8 cellular contexts compared by ENCODE assay signal in the genomic region with DNA sequence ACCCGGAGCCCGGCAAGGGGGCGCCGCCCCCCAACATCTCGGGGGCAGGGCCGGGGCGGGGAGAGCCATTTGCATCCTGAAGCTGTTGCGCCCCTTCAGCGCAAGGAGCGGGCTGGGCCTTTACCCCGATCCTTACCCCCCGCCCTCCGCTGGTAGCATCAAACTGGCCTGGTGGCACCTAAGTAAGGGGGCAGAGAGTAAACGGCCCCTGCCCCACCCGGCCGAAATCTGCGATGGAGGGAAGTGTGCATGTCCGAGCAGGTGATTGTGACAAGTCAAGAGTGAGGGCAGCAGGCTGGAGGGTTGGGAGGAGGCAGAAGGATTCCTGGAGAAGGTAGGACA.
DNase-seq lines count a peak whose midpoint lies in the region; ATAC-seq lines count a peak whose summit lies in the region.

No MANE protein-coding gene starts in this region.

- H3K27ac Mint-ChIP-seq in activated naive CD4-positive, alpha-beta T cell treated with anti-CD3 and anti-CD28 coated beads for 36 hours = no peak overlapping the region
- H3K27ac Mint-ChIP-seq in activated naive CD4-positive, alpha-beta T cell treated with anti-CD3 and anti-CD28 coated beads, Interleukin-2, amount 50 U/mL, for 72 hours = no peak overlapping the region

- H3K4me1 Mint-ChIP-seq in activated naive CD4-positive, alpha-beta T cell treated with anti-CD3 and anti-CD28 coated beads for 36 hours (ENCODE audit: low read depth) = peaks cover 10% of the 10 kb centered on the region

- H3K27ac ChIP-seq in ectodermal cell (ENCODE audit: insufficient read depth, low read depth, low read length, poor library complexity, severe bottlenecking) (no peak overlapping the region), muscle layer of colon (ENCODE audit: low read depth, low read length) (no peak overlapping the region), thymus (ENCODE audit: low read depth) (no peak overlapping the region)

- H3K36me3 Mint-ChIP-seq in activated naive CD4-positive, alpha-beta T cell treated with anti-CD3 and anti-CD28 coated beads for 36 hours (ENCODE audit: low read depth) = peaks cover 2% of the 10 kb centered on the region
- peaks cover 6 to 11% of the 10 kb centered on the region in 2 donors for H3K36me3 Mint-ChIP-seq in activated naive CD4-positive, alpha-beta T cell treated with anti-CD3 and anti-CD28 coated beads, Interleukin-2, amount 50 U/mL, for 72 hours

- H3K4me3 Mint-ChIP-seq in activated naive CD4-positive, alpha-beta T cell treated with anti-CD3 and anti-CD28 coated beads for 36 hours = peak overlapping the region; percentile 37

- CTCF ChIA-PET in activated naive CD4-positive, alpha-beta T cell treated with anti-CD3 and anti-CD28 coated beads for 36 hours (lab: Charles Lee) = no interaction called here

- peaks cover 62% of the 10 kb centered on the region for H3K27me3 Mint-ChIP-seq in activated naive CD4-positive, alpha-beta T cell treated with anti-CD3 and anti-CD28 coated beads for 36 hours (ENCODE audit: low read depth)

- H3K9me3 ChIP-seq in ectodermal cell (ENCODE audit: control insufficient read depth, low read length) (no peaks in the 10 kb centered on the region), muscle layer of colon (ENCODE audit: low read length) (no peaks in the 10 kb centered on the region), thymus (ENCODE audit: control insufficient read depth) (no peaks in the 10 kb centered on the region)

- DNase-seq in activated naive CD4-positive, alpha-beta T cell treated with anti-CD3 and anti-CD28 coated beads for 36 hours = no peak
- DNase-seq in activated naive CD4-positive, alpha-beta T cell treated with anti-CD3 and anti-CD28 coated beads, Interleukin-2, amount 50 U/mL, for 72 hours (ENCODE audit: low spot score in 2 of 2) = no peak
- no peak for DNase-seq in SKM-1 treated with dmso at 0.1 percent for 144 hours (lab: John Stamatoyannopoulos, UW; ENCODE audit: unreplicated experiment)
- DNase-seq in NCI-H1092 treated with DMSO at 0.1 percent for 48 hours (lab: John Stamatoyannopoulos, UW) = no peak

- intact Hi-C loops in activated naive CD4-positive, alpha-beta T cell treated with anti-CD3 and anti-CD28 coated beads for 36 hours (cut with micrococcal nuclease) = no loop called here

- H3K4me1 ChIP-seq in ectodermal cell (ENCODE audit: control insufficient read depth, insufficient read depth, low read length) (no peaks in the 10 kb centered on the region), muscle layer of colon (ENCODE audit: insufficient read depth, low read length) (no peaks in the 10 kb centered on the region), thymus (ENCODE audit: control insufficient read depth, insufficient read depth, low read length) (peaks cover 8% of the 10 kb centered on the region)

- H3K36me3 ChIP-seq in ectodermal cell (ENCODE audit: control insufficient read depth, insufficient read depth, low read length) (no peaks in the 10 kb centered on the region), muscle layer of colon (ENCODE audit: insufficient read depth, low read length) (no peaks in the 10 kb centered on the region), thymus (ENCODE audit: control insufficient read depth, insufficient read depth) (no peaks in the 10 kb centered on the region)

- WGBS in ectodermal cell, 2 experiments = 38 to 41% methylated on average over 18 of the region's 18 CpGs
- WGBS in thymus = 34% methylated on average over 18 of the region's 18 CpGs

- no peak overlapping the region for H3K9ac ChIP-seq in muscle layer of colon (ENCODE audit: low read length)

- H3K27me3 ChIP-seq in ectodermal cell (ENCODE audit: control insufficient read depth, insufficient read depth, low read length, poor library complexity, severe bottlenecking) (peaks cover 37% of the 10 kb centered on the region), muscle layer of colon (ENCODE audit: control insufficient read depth in 1 of 2, insufficient read depth in 2 of 2, low read length in 2 of 2) (no peaks in the 10 kb centered on the region), thymus (ENCODE audit: control insufficient read depth, insufficient read depth) (peaks cover 31% of the 10 kb centered on the region)

- H3K4me3 ChIP-seq in ectodermal cell (ENCODE audit: insufficient read depth, low read depth, low read length) (peak overlapping the region; percentile 48), muscle layer of colon (ENCODE audit: low read depth in 1 of 2, low read length in 2 of 2) (peak overlapping the region; percentile 47 to 54), thymus (ENCODE audit: low read length) (peak overlapping the region; percentile 33)

- no peak for ATAC-seq in activated naive CD4-positive, alpha-beta T cell treated with anti-CD3 and anti-CD28 coated beads, Interleukin-2, amount 50 U/mL, for 72 hours
- no peak for ATAC-seq in GM21526 (IDR thresholded peaks at IDR 0.05; ENCODE audit: low FRiP score, unreplicated experiment)

- peaks cover 2% of the 10 kb centered on the region for H3K9me3 Mint-ChIP-seq in activated naive CD4-positive, alpha-beta T cell treated with anti-CD3 and anti-CD28 coated beads for 36 hours
- H3K9me3 Mint-ChIP-seq in activated naive CD4-positive, alpha-beta T cell treated with anti-CD3 and anti-CD28 coated beads, Interleukin-2, amount 50 U/mL, for 72 hours = no peaks in the 10 kb centered on the region
